ENCODE assay signal across 1 cellular context in genomic region chr12:93591137-93591868, GRCh38.
A peak's percentile ranks its signal among the peaks of the same experiment; 100 is the strongest.
TF ChIP-seq lines count a peak whose summit lies in the region.

No MANE protein-coding gene starts in this region.

TF ChIP-seq in SK-N-SH, 30 proteins besides CTCF, POLR2A, EP300 and RAD21 (continued from another document):
- TF ChIP-seq TEAD4 (IDR thresholded peaks at IDR 0.05; ENCODE audit: borderline replicate concordance, insufficient read depth) (peak; percentile 41; the same call in 1 of the 2 replicates), PBX3 (IDR thresholded peaks at IDR 0.05) (no peak), FOSL2 (IDR thresholded peaks at IDR 0.05; ENCODE audit: borderline replicate concordance, low read depth) (no peak), RFX5 (IDR thresholded peaks at IDR 0.05; ENCODE audit: low read length) (no peak), MAX (IDR thresholded peaks at IDR 0.05; ENCODE audit: low read depth) (no peak; the same call in 1 of the 2 replicates), MXI1 (IDR thresholded peaks at IDR 0.05; ENCODE audit: low read depth, low read length) (no peak), FOXM1 (IDR thresholded peaks at IDR 0.05; ENCODE audit: low read depth) (0 out of 2 replicates have a peak, but pooled peaks have one; percentile 14), TAF1 (IDR thresholded peaks at IDR 0.05; ENCODE audit: borderline replicate concordance, low read depth, low read length) (no peak; the same call in 1 of the 2 replicates), CHD2 (IDR thresholded peaks at IDR 0.05; ENCODE audit: low read length, partially characterized antibody) (no peak), ELF1 (IDR thresholded peaks at IDR 0.05) (no peak), NFIC (IDR thresholded peaks at IDR 0.05; ENCODE audit: borderline replicate concordance) (no peak), POLR2AphosphoS5 (IDR thresholded peaks at IDR 0.05; ENCODE audit: low read depth, low read length) (peak; percentile 52), MEF2A (IDR thresholded peaks at IDR 0.05; ENCODE audit: borderline replicate concordance, low read depth) (no peak)
- TF ChIP-seq, protein P1, sequence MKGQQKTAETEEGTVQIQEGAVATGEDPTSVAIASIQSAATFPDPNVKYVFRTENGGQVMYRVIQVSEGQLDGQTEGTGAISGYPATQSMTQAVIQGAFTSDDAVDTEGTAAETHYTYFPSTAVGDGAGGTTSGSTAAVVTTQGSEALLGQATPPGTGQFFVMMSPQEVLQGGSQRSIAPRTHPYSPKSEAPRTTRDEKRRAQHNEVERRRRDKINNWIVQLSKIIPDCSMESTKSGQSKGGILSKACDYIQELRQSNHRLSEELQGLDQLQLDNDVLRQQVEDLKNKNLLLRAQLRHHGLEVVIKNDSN (IDR thresholded peaks at IDR 0.05; ENCODE audit: borderline replicate concordance, low read depth), result no peak
- TF ChIP-seq, protein P2, sequence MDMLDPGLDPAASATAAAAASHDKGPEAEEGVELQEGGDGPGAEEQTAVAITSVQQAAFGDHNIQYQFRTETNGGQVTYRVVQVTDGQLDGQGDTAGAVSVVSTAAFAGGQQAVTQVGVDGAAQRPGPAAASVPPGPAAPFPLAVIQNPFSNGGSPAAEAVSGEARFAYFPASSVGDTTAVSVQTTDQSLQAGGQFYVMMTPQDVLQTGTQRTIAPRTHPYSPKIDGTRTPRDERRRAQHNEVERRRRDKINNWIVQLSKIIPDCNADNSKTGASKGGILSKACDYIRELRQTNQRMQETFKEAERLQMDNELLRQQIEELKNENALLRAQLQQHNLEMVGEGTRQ (IDR thresholded peaks at IDR 0.05; ENCODE audit: borderline replicate concordance, low read depth, low read length), result no peak
